Comparison of ENCODE assay signal across 1 cellular context in the genomic region with DNA sequence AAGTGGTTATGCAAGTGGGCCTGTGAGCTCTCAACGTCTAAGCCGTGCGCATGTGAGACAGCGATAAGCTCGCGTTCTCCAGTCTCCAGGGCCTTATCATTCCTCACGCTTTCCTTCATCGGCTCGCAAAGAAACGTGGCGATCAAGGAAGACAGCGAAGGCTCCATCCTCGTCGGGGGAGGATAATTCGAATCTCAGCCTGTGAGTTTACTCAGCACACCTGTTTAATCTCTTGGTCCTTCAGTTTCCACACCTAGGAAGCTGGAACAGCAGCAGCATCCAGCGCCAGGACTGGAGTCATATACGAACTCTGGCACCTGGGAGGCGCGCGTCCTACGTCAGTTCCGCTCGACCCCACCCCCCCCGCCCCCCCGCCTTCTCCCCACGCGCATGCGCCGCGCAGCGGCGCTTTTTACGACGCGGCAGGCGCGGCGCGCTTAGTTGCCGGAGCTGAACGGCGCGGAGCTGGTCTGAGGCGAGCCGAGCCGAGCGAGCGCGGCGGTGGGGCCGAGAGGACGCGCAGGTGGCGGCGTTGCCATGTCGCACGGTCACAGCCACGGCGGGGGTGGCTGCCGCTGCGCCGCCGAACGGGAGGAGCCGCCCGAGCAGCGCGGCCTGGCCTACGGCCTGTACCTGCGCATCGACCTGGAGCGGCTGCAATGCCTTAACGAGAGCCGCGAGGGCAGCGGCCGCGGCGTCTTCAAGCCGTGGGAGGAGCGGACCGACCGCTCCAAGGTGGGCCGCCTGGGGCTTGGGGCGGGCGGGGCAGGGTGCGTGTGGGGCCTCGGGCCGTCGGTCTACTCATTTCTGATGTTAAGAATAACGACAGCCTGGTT.
TF ChIP-seq lines count a peak whose summit lies in the region.

PITHD1 (plus strand) TSS at position 440 of the 836 bp plus-strand sequence; CDS start at position 538, 98 bp downstream.

TF ChIP-seq in WTC11, 78 proteins besides CTCF, POLR2A, EP300 and RAD21 (continued from another document):
- TF ChIP-seq MAX (CRISPR knock-in tag; IDR thresholded peaks at IDR 0.05) (no peak; the same call in 1 of the 2 replicates), ELF4 (CRISPR knock-in tag; IDR thresholded peaks at IDR 0.05; ENCODE audit: low read depth) (no peak), ERG (CRISPR knock-in tag; IDR thresholded peaks at IDR 0.05) (0 out of 2 replicates have a peak, but pooled peaks have one; percentile 35), NFE2L1 (CRISPR knock-in tag; IDR thresholded peaks at IDR 0.05) (peak; percentile 37; the same call in 1 of the 2 replicates), GABPB1 (CRISPR knock-in tag; IDR thresholded peaks at IDR 0.05) (0 out of 2 replicates have a peak, but pooled peaks have one; percentile 26), ZNF232 (CRISPR knock-in tag; IDR thresholded peaks at IDR 0.05) (no peak), SP1 (CRISPR knock-in tag; conservative IDR thresholded peaks at IDR 0.05) (peak; percentile 56), NR3C1 (CRISPR knock-in tag; conservative IDR thresholded peaks at IDR 0.05; ENCODE audit: low read depth) (no peak), TEAD4 (CRISPR knock-in tag; IDR thresholded peaks at IDR 0.05) (no peak), ZNF263 (CRISPR knock-in tag; IDR thresholded peaks at IDR 0.05; ENCODE audit: low read depth) (no peak), CREB1 (CRISPR knock-in tag; IDR thresholded peaks at IDR 0.05) (no peak)
- TF ChIP-seq, protein P1, sequence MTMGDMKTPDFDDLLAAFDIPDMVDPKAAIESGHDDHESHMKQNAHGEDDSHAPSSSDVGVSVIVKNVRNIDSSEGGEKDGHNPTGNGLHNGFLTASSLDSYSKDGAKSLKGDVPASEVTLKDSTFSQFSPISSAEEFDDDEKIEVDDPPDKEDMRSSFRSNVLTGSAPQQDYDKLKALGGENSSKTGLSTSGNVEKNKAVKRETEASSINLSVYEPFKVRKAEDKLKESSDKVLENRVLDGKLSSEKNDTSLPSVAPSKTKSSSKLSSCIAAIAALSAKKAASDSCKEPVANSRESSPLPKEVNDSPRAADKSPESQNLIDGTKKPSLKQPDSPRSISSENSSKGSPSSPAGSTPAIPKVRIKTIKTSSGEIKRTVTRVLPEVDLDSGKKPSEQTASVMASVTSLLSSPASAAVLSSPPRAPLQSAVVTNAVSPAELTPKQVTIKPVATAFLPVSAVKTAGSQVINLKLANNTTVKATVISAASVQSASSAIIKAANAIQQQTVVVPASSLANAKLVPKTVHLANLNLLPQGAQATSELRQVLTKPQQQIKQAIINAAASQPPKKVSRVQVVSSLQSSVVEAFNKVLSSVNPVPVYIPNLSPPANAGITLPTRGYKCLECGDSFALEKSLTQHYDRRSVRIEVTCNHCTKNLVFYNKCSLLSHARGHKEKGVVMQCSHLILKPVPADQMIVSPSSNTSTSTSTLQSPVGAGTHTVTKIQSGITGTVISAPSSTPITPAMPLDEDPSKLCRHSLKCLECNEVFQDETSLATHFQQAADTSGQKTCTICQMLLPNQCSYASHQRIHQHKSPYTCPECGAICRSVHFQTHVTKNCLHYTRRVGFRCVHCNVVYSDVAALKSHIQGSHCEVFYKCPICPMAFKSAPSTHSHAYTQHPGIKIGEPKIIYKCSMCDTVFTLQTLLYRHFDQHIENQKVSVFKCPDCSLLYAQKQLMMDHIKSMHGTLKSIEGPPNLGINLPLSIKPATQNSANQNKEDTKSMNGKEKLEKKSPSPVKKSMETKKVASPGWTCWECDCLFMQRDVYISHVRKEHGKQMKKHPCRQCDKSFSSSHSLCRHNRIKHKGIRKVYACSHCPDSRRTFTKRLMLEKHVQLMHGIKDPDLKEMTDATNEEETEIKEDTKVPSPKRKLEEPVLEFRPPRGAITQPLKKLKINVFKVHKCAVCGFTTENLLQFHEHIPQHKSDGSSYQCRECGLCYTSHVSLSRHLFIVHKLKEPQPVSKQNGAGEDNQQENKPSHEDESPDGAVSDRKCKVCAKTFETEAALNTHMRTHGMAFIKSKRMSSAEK (CRISPR knock-in tag; IDR thresholded peaks at IDR 0.05; ENCODE audit: borderline replicate concordance) = no peak
- TF ChIP-seq, protein P2, sequence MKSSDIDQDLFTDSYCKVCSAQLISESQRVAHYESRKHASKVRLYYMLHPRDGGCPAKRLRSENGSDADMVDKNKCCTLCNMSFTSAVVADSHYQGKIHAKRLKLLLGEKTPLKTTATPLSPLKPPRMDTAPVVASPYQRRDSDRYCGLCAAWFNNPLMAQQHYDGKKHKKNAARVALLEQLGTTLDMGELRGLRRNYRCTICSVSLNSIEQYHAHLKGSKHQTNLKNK (CRISPR knock-in tag; IDR thresholded peaks at IDR 0.05) = no peak
- TF ChIP-seq, protein P3, sequence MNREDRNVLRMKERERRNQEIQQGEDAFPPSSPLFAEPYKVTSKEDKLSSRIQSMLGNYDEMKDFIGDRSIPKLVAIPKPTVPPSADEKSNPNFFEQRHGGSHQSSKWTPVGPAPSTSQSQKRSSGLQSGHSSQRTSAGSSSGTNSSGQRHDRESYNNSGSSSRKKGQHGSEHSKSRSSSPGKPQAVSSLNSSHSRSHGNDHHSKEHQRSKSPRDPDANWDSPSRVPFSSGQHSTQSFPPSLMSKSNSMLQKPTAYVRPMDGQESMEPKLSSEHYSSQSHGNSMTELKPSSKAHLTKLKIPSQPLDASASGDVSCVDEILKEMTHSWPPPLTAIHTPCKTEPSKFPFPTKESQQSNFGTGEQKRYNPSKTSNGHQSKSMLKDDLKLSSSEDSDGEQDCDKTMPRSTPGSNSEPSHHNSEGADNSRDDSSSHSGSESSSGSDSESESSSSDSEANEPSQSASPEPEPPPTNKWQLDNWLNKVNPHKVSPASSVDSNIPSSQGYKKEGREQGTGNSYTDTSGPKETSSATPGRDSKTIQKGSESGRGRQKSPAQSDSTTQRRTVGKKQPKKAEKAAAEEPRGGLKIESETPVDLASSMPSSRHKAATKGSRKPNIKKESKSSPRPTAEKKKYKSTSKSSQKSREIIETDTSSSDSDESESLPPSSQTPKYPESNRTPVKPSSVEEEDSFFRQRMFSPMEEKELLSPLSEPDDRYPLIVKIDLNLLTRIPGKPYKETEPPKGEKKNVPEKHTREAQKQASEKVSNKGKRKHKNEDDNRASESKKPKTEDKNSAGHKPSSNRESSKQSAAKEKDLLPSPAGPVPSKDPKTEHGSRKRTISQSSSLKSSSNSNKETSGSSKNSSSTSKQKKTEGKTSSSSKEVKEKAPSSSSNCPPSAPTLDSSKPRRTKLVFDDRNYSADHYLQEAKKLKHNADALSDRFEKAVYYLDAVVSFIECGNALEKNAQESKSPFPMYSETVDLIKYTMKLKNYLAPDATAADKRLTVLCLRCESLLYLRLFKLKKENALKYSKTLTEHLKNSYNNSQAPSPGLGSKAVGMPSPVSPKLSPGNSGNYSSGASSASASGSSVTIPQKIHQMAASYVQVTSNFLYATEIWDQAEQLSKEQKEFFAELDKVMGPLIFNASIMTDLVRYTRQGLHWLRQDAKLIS (CRISPR knock-in tag; IDR thresholded peaks at IDR 0.05; ENCODE audit: borderline replicate concordance) = no peak
- TF ChIP-seq, protein P4, sequence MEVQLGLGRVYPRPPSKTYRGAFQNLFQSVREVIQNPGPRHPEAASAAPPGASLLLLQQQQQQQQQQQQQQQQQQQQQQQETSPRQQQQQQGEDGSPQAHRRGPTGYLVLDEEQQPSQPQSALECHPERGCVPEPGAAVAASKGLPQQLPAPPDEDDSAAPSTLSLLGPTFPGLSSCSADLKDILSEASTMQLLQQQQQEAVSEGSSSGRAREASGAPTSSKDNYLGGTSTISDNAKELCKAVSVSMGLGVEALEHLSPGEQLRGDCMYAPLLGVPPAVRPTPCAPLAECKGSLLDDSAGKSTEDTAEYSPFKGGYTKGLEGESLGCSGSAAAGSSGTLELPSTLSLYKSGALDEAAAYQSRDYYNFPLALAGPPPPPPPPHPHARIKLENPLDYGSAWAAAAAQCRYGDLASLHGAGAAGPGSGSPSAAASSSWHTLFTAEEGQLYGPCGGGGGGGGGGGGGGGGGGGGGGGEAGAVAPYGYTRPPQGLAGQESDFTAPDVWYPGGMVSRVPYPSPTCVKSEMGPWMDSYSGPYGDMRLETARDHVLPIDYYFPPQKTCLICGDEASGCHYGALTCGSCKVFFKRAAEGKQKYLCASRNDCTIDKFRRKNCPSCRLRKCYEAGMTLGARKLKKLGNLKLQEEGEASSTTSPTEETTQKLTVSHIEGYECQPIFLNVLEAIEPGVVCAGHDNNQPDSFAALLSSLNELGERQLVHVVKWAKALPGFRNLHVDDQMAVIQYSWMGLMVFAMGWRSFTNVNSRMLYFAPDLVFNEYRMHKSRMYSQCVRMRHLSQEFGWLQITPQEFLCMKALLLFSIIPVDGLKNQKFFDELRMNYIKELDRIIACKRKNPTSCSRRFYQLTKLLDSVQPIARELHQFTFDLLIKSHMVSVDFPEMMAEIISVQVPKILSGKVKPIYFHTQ (CRISPR knock-in tag; IDR thresholded peaks at IDR 0.05) = no peak
